19 cellular contexts compared by ENCODE assay signal in genomic region chr10:3143791-3144434, GRCh38. TPM values are rescaled to one million over a fixed set of nuclear protein-coding genes. Genes with fewer than 3 reads are reported as not detected.
DNase-seq lines count a peak whose midpoint lies in the region; ATAC-seq lines count a peak whose summit lies in the region.
"Had no signal": no experiment of that assay in that cellular context is flagged by ENCODE, and none has a peak within 500 bp of the region (broad histone marks: within the 10 kb centered on the region; RNA-seq: fewer than 3 reads in every experiment).

No MANE protein-coding gene starts in this region.

- H3K4me3 ChIP-seq in neuronal stem cell (ENCODE audit: low read length in 2 of 2), result no peak overlapping the region
- H3K4me3 ChIP-seq: BLaER1, GM23248 had no signal

- CTCF ChIA-PET in activated naive CD4-positive, alpha-beta T cell treated with anti-CD3 and anti-CD28 coated beads, Interleukin-2, amount 10 ng/mL, durations not matched to agents 7 days and 5 days (lab: Charles Lee), result no interaction called here

- H3K4me3 Mint-ChIP-seq in activated T-cell treated with anti-CD3 and anti-CD28 coated beads, Interleukin-2, amount 50 U/mL, for 24 hours, result no peak overlapping the region
- no peak overlapping the region for H3K4me3 Mint-ChIP-seq in activated T-cell treated with anti-CD3 and anti-CD28 coated beads, Interleukin-2, amount 50 U/mL, for 4 hours
- no peak overlapping the region for H3K4me3 Mint-ChIP-seq in activated naive CD4-positive, alpha-beta T cell treated with anti-CD3 and anti-CD28 coated beads, Interleukin-2, amount 10 ng/mL, durations not matched to agents 7 days and 5 days
- H3K4me3 Mint-ChIP-seq: B cell; CD4-positive, CD25-positive, alpha-beta regulatory T cell; CD8-positive, alpha-beta T cell had no signal

- no peaks in the 10 kb centered on the region for H3K27me3 Mint-ChIP-seq in activated T-cell treated with anti-CD3 and anti-CD28 coated beads, Interleukin-2, amount 50 U/mL, for 24 hours
- H3K27me3 Mint-ChIP-seq in activated T-cell treated with anti-CD3 and anti-CD28 coated beads, Interleukin-2, amount 50 U/mL, for 4 hours (ENCODE audit: low read depth), result no peaks in the 10 kb centered on the region
- H3K27me3 Mint-ChIP-seq in activated naive CD4-positive, alpha-beta T cell treated with anti-CD3 and anti-CD28 coated beads, Interleukin-2, amount 10 ng/mL, durations not matched to agents 7 days and 5 days, result no peaks in the 10 kb centered on the region
- H3K27me3 Mint-ChIP-seq: B cell; CD4-positive, CD25-positive, alpha-beta regulatory T cell had no signal

- no peaks in the 10 kb centered on the region for H3K9me3 ChIP-seq in neuronal stem cell (replicated peaks in 1 of 2; ENCODE audit: control insufficient read depth in 2 of 2, insufficient read depth in 1 of 2, low read depth in 1 of 2, low read length in 2 of 2)
- H3K9me3 ChIP-seq: BLaER1, Caco-2 had no signal

- H3K27me3 ChIP-seq in neuronal stem cell (ENCODE audit: control insufficient read depth in 3 of 3, insufficient read depth in 3 of 3, low read depth in 1 of 3, low read length in 3 of 3), result no peaks in the 10 kb centered on the region
- H3K27me3 ChIP-seq: BLaER1 had no signal

- H3K36me3 Mint-ChIP-seq in activated T-cell treated with anti-CD3 and anti-CD28 coated beads, Interleukin-2, amount 50 U/mL, for 24 hours (ENCODE audit: low read depth), result peaks cover 100% of the 10 kb centered on the region
- peaks cover 71% of the 10 kb centered on the region for H3K36me3 Mint-ChIP-seq in activated T-cell treated with anti-CD3 and anti-CD28 coated beads, Interleukin-2, amount 50 U/mL, for 4 hours (ENCODE audit: insufficient read depth)
- peaks cover 61% of the 10 kb centered on the region for H3K36me3 Mint-ChIP-seq in activated naive CD4-positive, alpha-beta T cell treated with anti-CD3 and anti-CD28 coated beads, Interleukin-2, amount 10 ng/mL, durations not matched to agents 7 days and 5 days

- no peak overlapping the region for H3K23ac ChIP-seq in neuronal stem cell (ENCODE audit: low read depth, low read length, poor library complexity)

- peaks cover 26 to 100% of the 10 kb centered on the region in 2 donors for H3K36me3 ChIP-seq in neuronal stem cell (replicated peaks in 1 of 2; ENCODE audit: control insufficient read depth in 2 of 2, insufficient read depth in 2 of 2, low read length in 2 of 2)

- H4K91ac ChIP-seq in neuronal stem cell (ENCODE audit: low read depth, low read length, poor library complexity), result peak overlapping the region; percentile 69

- 100% methylated on average over 2 of the region's 19 CpGs for WGBS in neuronal stem cell (ENCODE audit: extremely low coverage in 2 of 2, insufficient read length in 2 of 2, insufficient replicate concordance in 1 of 2), 2 donors

- H3K4me1 ChIP-seq in neuronal stem cell (ENCODE audit: control insufficient read depth in 2 of 2, insufficient read depth in 1 of 2, low read depth in 1 of 2, low read length in 2 of 2), result no peaks in the 10 kb centered on the region
- H3K4me1 ChIP-seq: BLaER1 had no signal

- ATAC-seq in activated T-cell treated with anti-CD3 and anti-CD28 coated beads, Interleukin-2, amount 50 U/mL, for 4 hours, result no peak
- ATAC-seq in HG03025 (IDR thresholded peaks at IDR 0.05; ENCODE audit: low FRiP score, unreplicated experiment), result no peak
- ATAC-seq: CD8-positive, alpha-beta T cell had no signal

- peak overlapping the region; percentile 47 for H3K27ac Mint-ChIP-seq in activated T-cell treated with anti-CD3 and anti-CD28 coated beads, Interleukin-2, amount 50 U/mL, for 24 hours
- peak overlapping the region; percentile 7 for H3K27ac Mint-ChIP-seq in activated naive CD4-positive, alpha-beta T cell treated with anti-CD3 and anti-CD28 coated beads, Interleukin-2, amount 10 ng/mL, durations not matched to agents 7 days and 5 days
- H3K27ac Mint-ChIP-seq: B cell; CD8-positive, alpha-beta T cell had no signal

- no peak overlapping the region for H2AK5ac ChIP-seq in neuronal stem cell (ENCODE audit: low read depth, low read length)

- no peak overlapping the region for H2BK12ac ChIP-seq in neuronal stem cell (ENCODE audit: low read length)

- no peaks in the 10 kb centered on the region for H3K9me3 Mint-ChIP-seq in activated T-cell treated with anti-CD3 and anti-CD28 coated beads, Interleukin-2, amount 50 U/mL, for 24 hours
- no peaks in the 10 kb centered on the region for H3K9me3 Mint-ChIP-seq in activated T-cell treated with anti-CD3 and anti-CD28 coated beads, Interleukin-2, amount 50 U/mL, for 4 hours
- no peaks in the 10 kb centered on the region for H3K9me3 Mint-ChIP-seq in activated naive CD4-positive, alpha-beta T cell treated with anti-CD3 and anti-CD28 coated beads, Interleukin-2, amount 10 ng/mL, durations not matched to agents 7 days and 5 days
- H3K9me3 Mint-ChIP-seq: CD8-positive, alpha-beta T cell had no signal

- H3K79me1 ChIP-seq in neuronal stem cell (ENCODE audit: low read depth, low read length), result no peaks in the 10 kb centered on the region

- H3K4me1 Mint-ChIP-seq in activated T-cell treated with anti-CD3 and anti-CD28 coated beads, Interleukin-2, amount 50 U/mL, for 24 hours (ENCODE audit: low read depth), result no peaks in the 10 kb centered on the region
- H3K4me1 Mint-ChIP-seq in activated T-cell treated with anti-CD3 and anti-CD28 coated beads, Interleukin-2, amount 50 U/mL, for 4 hours (ENCODE audit: low read depth), result no peaks in the 10 kb centered on the region
- H3K4me1 Mint-ChIP-seq in activated naive CD4-positive, alpha-beta T cell treated with anti-CD3 and anti-CD28 coated beads, Interleukin-2, amount 10 ng/mL, durations not matched to agents 7 days and 5 days, result no peaks in the 10 kb centered on the region
- H3K4me1 Mint-ChIP-seq: B cell had no signal

- no peak overlapping the region for H4K8ac ChIP-seq in neuronal stem cell (ENCODE audit: low read depth, low read length)

- DNase-seq in activated T-cell treated with anti-CD3 and anti-CD28 coated beads, Interleukin-2, amount 50 U/mL, for 24 hours, result no peak
- no peak for DNase-seq in activated T-cell treated with anti-CD3 and anti-CD28 coated beads, Interleukin-2, amount 50 U/mL, for 4 hours
- DNase-seq in activated naive CD4-positive, alpha-beta T cell treated with anti-CD3 and anti-CD28 coated beads, Interleukin-2, amount 10 ng/mL, durations not matched to agents 7 days and 5 days, result no peak
- DNase-seq in activated naive CD4-positive, alpha-beta T cell treated with Interleukin-2 at 50 U/mL for 16 hours, result no peak
- DNase-seq in neuronal stem cell (ENCODE audit: low spot score) (no peak), inferior parietal cortex (ENCODE audit: extremely low spot score) (no peak)
- DNase-seq: Caco-2; CD4-positive, CD25-positive, alpha-beta regulatory T cell; CD8-positive, alpha-beta T cell; DMS153; DND-41; GM23248; H7; HCEC 1CT had no signal

- H3K4ac ChIP-seq in neuronal stem cell (ENCODE audit: low read length), result no peak overlapping the region

- no peak overlapping the region for H3K14ac ChIP-seq in neuronal stem cell (ENCODE audit: low read length)

- no peak overlapping the region for H3K27ac ChIP-seq in neuronal stem cell (replicated peaks; ENCODE audit: low read length)
- H3K27ac ChIP-seq: 22Rv1, BLaER1, C4-2B, GM23248 had no signal

- H2BK120ac ChIP-seq in neuronal stem cell (ENCODE audit: low read depth, low read length), result no peak overlapping the region

- H2BK15ac ChIP-seq in neuronal stem cell (ENCODE audit: low read length), result no peak overlapping the region

- H2AFZ ChIP-seq in neuronal stem cell (ENCODE audit: low read length), result no peak overlapping the region
- H2AFZ ChIP-seq: GM23248 had no signal

- H3K18ac ChIP-seq in neuronal stem cell (ENCODE audit: low read length), result no peak overlapping the region

- H2BK5ac ChIP-seq in neuronal stem cell (ENCODE audit: low read length), result no peak overlapping the region

- H3K9ac ChIP-seq in neuronal stem cell (ENCODE audit: low read depth, low read length, poor library complexity), result no peak overlapping the region
- H3K9ac ChIP-seq: BLaER1, GM23248 had no signal

- H3K4me2 ChIP-seq in neuronal stem cell (ENCODE audit: insufficient read depth, low read length, poor library complexity, severe bottlenecking), result no peak overlapping the region
- H3K4me2 ChIP-seq: BLaER1 had no signal

RNA-seq across cellular contexts. Expression of gene PITRM1, which starts 28.7 kb away (rescaled TPM):
- total RNA-seq in activated T-cell treated with anti-CD3 and anti-CD28 coated beads, Interleukin-2, amount 50 U/mL, for 4 hours, result 100 to 1,000 TPM; 122 to 150 (median 144) TPM
- 26.3 TPM for polyA plus RNA-seq in neuronal stem cell (2013, experiment 1 of 2)
- 24.0 TPM for polyA plus RNA-seq in neuronal stem cell (2013, experiment 2 of 2)
